In genomic region chr5:134519989-134520388, GRCh38 we compare ENCODE assay signal across 28 cellular contexts. TPM values are rescaled to one million over a fixed set of nuclear protein-coding genes. Genes with fewer than 3 reads are reported as not detected.
A peak's percentile ranks its signal among the peaks of the same experiment; 100 is the strongest.
DNase-seq lines count a peak whose midpoint lies in the region; ATAC-seq, FAIRE-seq and TF ChIP-seq lines count a peak whose summit lies in the region.
"Had no signal": no experiment of that assay in that cellular context is flagged by ENCODE, and none has a peak within 500 bp of the region (broad histone marks: within the 10 kb centered on the region; RNA-seq: fewer than 3 reads in every experiment).

No MANE protein-coding gene starts in this region.

- ATAC-seq in left lobe of liver: peak; percentile 63
- no peak for ATAC-seq in GM18861 (IDR thresholded peaks at IDR 0.05; ENCODE audit: unreplicated experiment)
- ATAC-seq: GM12878 had no signal

- H3K27ac ChIP-seq in liver (ENCODE audit: low read depth in 1 of 2, low read length in 2 of 2) (no peak overlapping the region), small intestine (ENCODE audit: low read depth in 1 of 2, low read length in 1 of 2) (no peak overlapping the region)
- H3K27ac ChIP-seq: BLaER1 had no signal

- no peaks in the 10 kb centered on the region for H3K36me3 Mint-ChIP-seq in immature natural killer cell
- H3K36me3 Mint-ChIP-seq: CD14-positive monocyte; CD4-positive, CD25-positive, alpha-beta regulatory T cell had no signal

- TF ChIP-seq RAD21 in liver (IDR thresholded peaks at IDR 0.05): peak in 1 of 2 donors; percentile 63

- peaks cover 11 to 12% of the 10 kb centered on the region in 2 donors for H3K4me1 Mint-ChIP-seq in immature natural killer cell

- no peak overlapping the region for H3K4me3 Mint-ChIP-seq in immature natural killer cell
- H3K4me3 Mint-ChIP-seq: CD14-positive monocyte; CD4-positive, alpha-beta memory T cell had no signal

- H3K9me3 Mint-ChIP-seq in immature natural killer cell: no peaks in the 10 kb centered on the region
- H3K9me3 Mint-ChIP-seq: CD14-positive monocyte; CD4-positive, alpha-beta memory T cell; CD8-positive, alpha-beta memory T cell had no signal

- DNase-seq in left lobe of liver (ENCODE audit: low spot score) (no peak), small intestine (peak; percentile 41), NCI-H226 (no peak), immature natural killer cell (no peak)
- DNase-seq: 8988T; ACHN; BE2C; C1 segment of cervical spinal cord; CD4-positive, alpha-beta memory T cell; CD4-positive, CD25-positive, alpha-beta regulatory T cell; CD8-positive, alpha-beta memory T cell; COR-L47; DMS 273 treated with DMSO at 0.1 percent for 48 hours; DMS153; DMS53; DMS79; DND-41; EL; GDM1 had no signal

- H3K27me3 Mint-ChIP-seq in immature natural killer cell (ENCODE audit: low read depth in 3 of 3): peaks cover 7 to 12% (median 9%) of the 10 kb centered on the region in 3 donors
- H3K27me3 Mint-ChIP-seq: CD4-positive, alpha-beta memory T cell had no signal

- H3K27ac Mint-ChIP-seq in immature natural killer cell: no peak overlapping the region
- H3K27ac Mint-ChIP-seq: CD14-positive monocyte; CD4-positive, CD25-positive, alpha-beta regulatory T cell had no signal

- TF ChIP-seq CTCF in liver (IDR thresholded peaks at IDR 0.05; ENCODE audit: low read depth, low read length, missing input control): no peak

- 35% methylated on average over 2 of the region's 2 CpGs for WGBS in liver
- WGBS in small intestine, 3 donors: 47 to 57% (median 55%) methylated on average over 2 of the region's 2 CpGs

- H3K36me3 ChIP-seq in liver (ENCODE audit: control insufficient read depth in 4 of 4, insufficient read depth in 3 of 4, low read depth in 1 of 4, low read length in 3 of 4) (peaks cover 0 to 1% (median 0%) of the 10 kb centered on the region in 4 donors), small intestine (ENCODE audit: control insufficient read depth in 2 of 2, insufficient read depth in 2 of 2, low read length in 2 of 2) (no peaks in the 10 kb centered on the region)
- H3K36me3 ChIP-seq: BE2C, BLaER1 had no signal

- H3K27me3 ChIP-seq in liver (ENCODE audit: control insufficient read depth in 4 of 4, insufficient read depth in 4 of 4, low read length in 3 of 4) (no peaks in the 10 kb centered on the region), small intestine (ENCODE audit: control insufficient read depth in 2 of 2, insufficient read depth in 2 of 2, low read length in 2 of 2) (no peaks in the 10 kb centered on the region)
- H3K27me3 ChIP-seq: BE2C, BLaER1 had no signal

- H3K9me3 ChIP-seq in liver (ENCODE audit: control insufficient read depth in 4 of 4, low read length in 3 of 4) (no peaks in the 10 kb centered on the region), small intestine (ENCODE audit: control insufficient read depth, low read depth) (no peaks in the 10 kb centered on the region)
- H3K9me3 ChIP-seq: BE2C, BLaER1 had no signal

- no peak overlapping the region for H3K9ac ChIP-seq in liver (ENCODE audit: low read depth in 1 of 2, low read length in 2 of 2)
- H3K9ac ChIP-seq: BLaER1 had no signal

- H3K4me3 ChIP-seq in liver (ENCODE audit: low read depth in 1 of 3, low read length in 3 of 3) (no peak overlapping the region), small intestine (ENCODE audit: low read depth in 1 of 2, low read length in 2 of 2) (no peak overlapping the region)
- H3K4me3 ChIP-seq: BLaER1, GM12878 had no signal

- H3K4me1 ChIP-seq in liver (ENCODE audit: control insufficient read depth in 4 of 4, insufficient read depth in 4 of 4, low read length in 3 of 4) (peaks cover 3 to 25% (median 20%) of the 10 kb centered on the region in 4 donors), small intestine (ENCODE audit: control insufficient read depth in 2 of 2, insufficient read depth in 1 of 2, low read depth in 1 of 2, low read length in 1 of 2) (peaks cover 0 to 2% of the 10 kb centered on the region in 2 donors)
- H3K4me1 ChIP-seq: BE2C had no signal

- no peak for FAIRE-seq in small intestine (lab: Jason Lieb, UNC)
- FAIRE-seq: A204.1, GM12878, GM12892, GM18507, GM19239 had no signal

TF ChIP-seq in liver, 16 proteins besides CTCF, POLR2A, EP300 and RAD21:
- TF ChIP-seq REST (IDR thresholded peaks at IDR 0.05) (no peak), JUND (IDR thresholded peaks at IDR 0.05) (no peak), NR2F2 (IDR thresholded peaks at IDR 0.05) (no peak), HNF4A (conservative IDR thresholded peaks at IDR 0.05) (peak; percentile 61 to 65), ZBTB33 (IDR thresholded peaks at IDR 0.05) (no peak), GABPA (IDR thresholded peaks at IDR 0.05 in 1 of 2, conservative IDR thresholded peaks at IDR 0.05 in 1 of 2) (no peak), ATF3 (IDR thresholded peaks at IDR 0.05) (no peak), FOXA2 (IDR thresholded peaks at IDR 0.05) (peak; percentile 58), YY1 (IDR thresholded peaks at IDR 0.05) (peak; percentile 41), HNF4G (IDR thresholded peaks at IDR 0.05) (no peak), EGR1 (IDR thresholded peaks at IDR 0.05; ENCODE audit: low read depth in 2 of 2) (no peak), FOXA1 (IDR thresholded peaks at IDR 0.05) (no peak), RXRA (IDR thresholded peaks at IDR 0.05) (peak; percentile 32 to 45), SP1 (IDR thresholded peaks at IDR 0.05) (peak; percentile 41), MAX (IDR thresholded peaks at IDR 0.05) (no peak), TAF1 (conservative IDR thresholded peaks at IDR 0.05) (no peak)

RNA-seq across cellular contexts. Expression of gene JADE2, which starts 5.5 kb away (rescaled TPM):
- 14.2 TPM for total RNA-seq in left lobe of liver
- total RNA-seq in liver: 10 to 100 TPM in 1 of 2 donors, 1 to 10 TPM in 1; 5.7 to 11.4 TPM
- polyA plus RNA-seq in liver: 1 to 10 TPM; 3.9 to 5.3 TPM
- polyA plus RNA-seq in small intestine: 10 to 100 TPM in 1 of 3 donors, 1 to 10 TPM in 2; 8.1 to 24.2 (median 8.4) TPM
- 10 to 100 TPM; 10.1 to 48.9 (median 23.0) TPM for polyA plus RNA-seq in immature natural killer cell
